ENCODE assay signal across 16 cellular contexts in the genomic region with DNA sequence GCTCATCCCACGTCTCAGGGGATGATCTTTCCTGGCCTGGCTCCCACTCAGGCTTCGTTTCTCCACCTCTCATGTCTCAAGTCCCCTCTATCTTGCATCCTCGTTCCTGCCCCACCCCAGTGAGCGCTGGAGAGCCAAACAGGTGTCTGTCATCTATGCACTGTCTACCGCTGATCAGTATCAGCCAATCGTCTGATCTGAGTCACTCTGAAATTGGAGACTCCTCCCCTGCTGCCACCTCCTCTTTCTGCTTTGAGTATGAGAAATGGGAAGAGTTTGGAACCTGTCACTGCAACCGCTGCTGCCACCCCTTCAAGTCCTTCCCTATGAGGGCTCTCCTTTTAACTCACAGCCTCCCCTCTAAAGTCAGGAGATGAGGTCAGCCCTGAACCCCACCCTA. TPM values are rescaled to one million over a fixed set of nuclear protein-coding genes. Genes with fewer than 3 reads are reported as not detected.
DNase-seq lines count a peak whose midpoint lies in the region; ATAC-seq, FAIRE-seq and TF ChIP-seq lines count a peak whose summit lies in the region.
"Had no signal": no experiment of that assay in that cellular context is flagged by ENCODE, and none has a peak within 500 bp of the region (broad histone marks: within the 10 kb centered on the region; RNA-seq: fewer than 3 reads in every experiment).

No MANE protein-coding gene starts in this region.

- BruUV-seq in A673 (replicated peaks; lab: Mats Ljungman, UMichigan), result no TSS peak

- H3K9me3 Mint-ChIP-seq in activated CD4-positive, alpha-beta memory T cell treated with anti-CD3 and anti-CD28 coated beads for 36 hours, result no peaks in the 10 kb centered on the region
- H3K9me3 Mint-ChIP-seq in activated CD4-positive, alpha-beta memory T cell treated with anti-CD3 and anti-CD28 coated beads, Interleukin-2, amount 10 ng/mL, durations not matched to agents 7 days and 5 days, result no peaks in the 10 kb centered on the region
- H3K9me3 Mint-ChIP-seq: HFFc6 had no signal

- intact Hi-C loops in activated CD4-positive, alpha-beta memory T cell treated with anti-CD3 and anti-CD28 coated beads for 36 hours (cut with micrococcal nuclease), result no loop called here
- intact Hi-C loops in kidney (cut with DNase I), result no loop called here
- intact Hi-C loops in A673 (cut with micrococcal nuclease; ENCODE audit: unreplicated experiment), result no loop called here

- CTCF ChIA-PET in activated CD4-positive, alpha-beta memory T cell treated with anti-CD3 and anti-CD28 coated beads for 36 hours (lab: Charles Lee), result no interaction called here
- CTCF ChIA-PET in activated CD4-positive, alpha-beta memory T cell treated with anti-CD3 and anti-CD28 coated beads, Interleukin-2, amount 10 ng/mL, durations not matched to agents 7 days and 5 days (lab: Charles Lee), result no interaction called here
- CTCF ChIA-PET in A673 (lab: Charles Lee), result no interaction called here

- H3K9ac ChIP-seq in kidney (ENCODE audit: low read length in 2 of 2), result no peak overlapping the region

- no peaks in the 10 kb centered on the region for H3K9me3 ChIP-seq in kidney (ENCODE audit: control insufficient read depth in 1 of 2, low read length in 2 of 2)
- no peaks in the 10 kb centered on the region for H3K9me3 ChIP-seq in A673 (ENCODE audit: low read depth, low read length, poor library complexity, severe bottlenecking)

- peak overlapping the region; percentile 18 for H3K27ac ChIP-seq in adipose tissue (ENCODE audit: low read depth, low read length)
- H3K27ac ChIP-seq in kidney (ENCODE audit: low read depth in 2 of 2, low read length in 2 of 2), result no peak overlapping the region
- H3K27ac ChIP-seq in A673 (ENCODE audit: low read depth, low read length, poor library complexity, severe bottlenecking), result no peak overlapping the region
- H3K27ac ChIP-seq: C4-2B, SK-N-MC had no signal

- H3K4me3 ChIP-seq in kidney (ENCODE audit: low read length in 2 of 2) (no peak overlapping the region), A673 (ENCODE audit: low read depth, low read length, poor library complexity, severe bottlenecking) (no peak overlapping the region)
- H3K4me3 ChIP-seq: SK-N-MC had no signal

- peaks cover 4% of the 10 kb centered on the region for H3K27me3 Mint-ChIP-seq in activated CD4-positive, alpha-beta memory T cell treated with anti-CD3 and anti-CD28 coated beads for 36 hours
- H3K27me3 Mint-ChIP-seq in activated CD4-positive, alpha-beta memory T cell treated with anti-CD3 and anti-CD28 coated beads, Interleukin-2, amount 10 ng/mL, durations not matched to agents 7 days and 5 days, result peaks cover 12% of the 10 kb centered on the region

- no peak overlapping the region for H3K4me3 Mint-ChIP-seq in activated CD4-positive, alpha-beta memory T cell treated with anti-CD3 and anti-CD28 coated beads for 36 hours
- no peak overlapping the region for H3K4me3 Mint-ChIP-seq in activated CD4-positive, alpha-beta memory T cell treated with anti-CD3 and anti-CD28 coated beads, Interleukin-2, amount 10 ng/mL, durations not matched to agents 7 days and 5 days
- H3K4me3 Mint-ChIP-seq: HFFc6 had no signal

- no peaks in the 10 kb centered on the region for H3K36me3 Mint-ChIP-seq in activated CD4-positive, alpha-beta memory T cell treated with anti-CD3 and anti-CD28 coated beads for 36 hours
- no peaks in the 10 kb centered on the region for H3K36me3 Mint-ChIP-seq in activated CD4-positive, alpha-beta memory T cell treated with anti-CD3 and anti-CD28 coated beads, Interleukin-2, amount 10 ng/mL, durations not matched to agents 7 days and 5 days (ENCODE audit: low read depth)

- ATAC-seq in HG03108 (IDR thresholded peaks at IDR 0.05; ENCODE audit: unreplicated experiment), result no peak

- no peak for TF ChIP-seq CTCF in kidney (IDR thresholded peaks at IDR 0.05; ENCODE audit: borderline replicate concordance, extremely low read depth, insufficient read depth)
- no peak for TF ChIP-seq CTCF in A673 (conservative IDR thresholded peaks at IDR 0.05; ENCODE audit: low read depth, low read length)

- H3K36me3 ChIP-seq in kidney (ENCODE audit: control insufficient read depth in 1 of 2, insufficient read depth in 2 of 2, low read length in 2 of 2) (no peaks in the 10 kb centered on the region), A673 (ENCODE audit: insufficient read depth, low read length, poor library complexity, severe bottlenecking) (no peaks in the 10 kb centered on the region)

- no peaks in the 10 kb centered on the region for H3K4me1 Mint-ChIP-seq in activated CD4-positive, alpha-beta memory T cell treated with anti-CD3 and anti-CD28 coated beads for 36 hours (ENCODE audit: low read depth)
- H3K4me1 Mint-ChIP-seq in activated CD4-positive, alpha-beta memory T cell treated with anti-CD3 and anti-CD28 coated beads, Interleukin-2, amount 10 ng/mL, durations not matched to agents 7 days and 5 days, result no peaks in the 10 kb centered on the region

- peak; percentile 14 for DNase-seq in activated CD4-positive, alpha-beta memory T cell treated with anti-CD3 and anti-CD28 coated beads for 36 hours
- DNase-seq in activated CD4-positive, alpha-beta memory T cell treated with anti-CD3 and anti-CD28 coated beads, Interleukin-2, amount 10 ng/mL, durations not matched to agents 7 days and 5 days, result no peak
- DNase-seq in kidney (peak; percentile 49), A673 (ENCODE audit: low spot score) (no peak), dermis blood vessel endothelial cell (no peak)
- DNase-seq in stimulated activated CD8-positive, alpha-beta memory T cell treated with anti-CD3 and anti-CD28 coated beads, Interleukin-4, amount 100 ng/mL, for 48 hours, result peak; percentile 30
- DNase-seq: DMS153, HFFc6, MV-4-11, NCI-H1417, NCI-H1930, NCI-H524 treated with DMSO at 0.1 percent for 48 hours had no signal

- H3K4me1 ChIP-seq in kidney (ENCODE audit: control insufficient read depth in 1 of 2, insufficient read depth in 1 of 2, low read depth in 1 of 2, low read length in 2 of 2) (no peaks in the 10 kb centered on the region), A673 (ENCODE audit: insufficient read depth, low read length, poor library complexity, severe bottlenecking) (no peaks in the 10 kb centered on the region)

- FAIRE-seq in kidney (lab: Jason Lieb, UNC), result no peak

- 70 to 77% (median 75%) methylated on average over 7 of the region's 7 CpGs for WGBS in adipose tissue, 3 donors

- POLR2A ChIA-PET in activated CD4-positive, alpha-beta memory T cell treated with anti-CD3 and anti-CD28 coated beads for 36 hours (lab: Charles Lee), result no interaction called here
- POLR2A ChIA-PET in activated CD4-positive, alpha-beta memory T cell treated with anti-CD3 and anti-CD28 coated beads, Interleukin-2, amount 10 ng/mL, durations not matched to agents 7 days and 5 days (lab: Charles Lee), result no interaction called here
- POLR2A ChIA-PET in A673 (lab: Charles Lee; ENCODE audit: low non-redundant PET), result no interaction called here

- no peak overlapping the region for H3K27ac Mint-ChIP-seq in activated CD4-positive, alpha-beta memory T cell treated with anti-CD3 and anti-CD28 coated beads for 36 hours
- H3K27ac Mint-ChIP-seq in activated CD4-positive, alpha-beta memory T cell treated with anti-CD3 and anti-CD28 coated beads, Interleukin-2, amount 10 ng/mL, durations not matched to agents 7 days and 5 days, result no peak overlapping the region
- H3K27ac Mint-ChIP-seq: HFFc6 had no signal

- H3K27me3 ChIP-seq in A673 (replicated peaks; ENCODE audit: insufficient read depth, low read depth, low read length, poor library complexity), result no peaks in the 10 kb centered on the region

RNA-seq across cellular contexts. Expression of gene FZD2, which starts 28.0 kb away (rescaled TPM):
- total RNA-seq in activated CD4-positive, alpha-beta memory T cell treated with anti-CD3 and anti-CD28 coated beads for 36 hours, result not detected
- total RNA-seq in activated CD4-positive, alpha-beta memory T cell treated with anti-CD3 and anti-CD28 coated beads, Interleukin-2, amount 10 ng/mL, durations not matched to agents 7 days and 5 days, result under 1 TPM; 0.10 to 0.25 TPM
- polyA plus RNA-seq in adipose tissue (1 to 10 TPM in 2 of 3 donors, under 1 TPM in 1; 0.45 to 1.7 (median 1.3) TPM), kidney (ENCODE audit: insufficient read depth, low read depth, low replicate concordance) (5.5 TPM)
- total RNA-seq in kidney (4.7 TPM), A673 (2021) (23.5 and 23.7 TPM in 2 replicates), dermis blood vessel endothelial cell (0.68 and 1.0 TPM in 2 replicates)

Comparison
In these comparisons a context has a peak if more than half of its experiments do, and no peak if none do; other contexts are left out.
1. DNase-seq: peak in activated CD4-positive, alpha-beta memory T cell treated with anti-CD3 and anti-CD28 coated beads for 36 hours (single experiment), kidney (single experiment) and stimulated activated CD8-positive, alpha-beta memory T cell treated with anti-CD3 and anti-CD28 coated beads, Interleukin-4, amount 100 ng/mL, for 48 hours (single experiment); none in activated CD4-positive, alpha-beta memory T cell treated with anti-CD3 and anti-CD28 coated beads, Interleukin-2, amount 10 ng/mL, durations not matched to agents 7 days and 5 days (single experiment), A673 (single experiment) and dermis blood vessel endothelial cell (single experiment).